9 cellular contexts compared by ENCODE assay signal in the genomic region with DNA sequence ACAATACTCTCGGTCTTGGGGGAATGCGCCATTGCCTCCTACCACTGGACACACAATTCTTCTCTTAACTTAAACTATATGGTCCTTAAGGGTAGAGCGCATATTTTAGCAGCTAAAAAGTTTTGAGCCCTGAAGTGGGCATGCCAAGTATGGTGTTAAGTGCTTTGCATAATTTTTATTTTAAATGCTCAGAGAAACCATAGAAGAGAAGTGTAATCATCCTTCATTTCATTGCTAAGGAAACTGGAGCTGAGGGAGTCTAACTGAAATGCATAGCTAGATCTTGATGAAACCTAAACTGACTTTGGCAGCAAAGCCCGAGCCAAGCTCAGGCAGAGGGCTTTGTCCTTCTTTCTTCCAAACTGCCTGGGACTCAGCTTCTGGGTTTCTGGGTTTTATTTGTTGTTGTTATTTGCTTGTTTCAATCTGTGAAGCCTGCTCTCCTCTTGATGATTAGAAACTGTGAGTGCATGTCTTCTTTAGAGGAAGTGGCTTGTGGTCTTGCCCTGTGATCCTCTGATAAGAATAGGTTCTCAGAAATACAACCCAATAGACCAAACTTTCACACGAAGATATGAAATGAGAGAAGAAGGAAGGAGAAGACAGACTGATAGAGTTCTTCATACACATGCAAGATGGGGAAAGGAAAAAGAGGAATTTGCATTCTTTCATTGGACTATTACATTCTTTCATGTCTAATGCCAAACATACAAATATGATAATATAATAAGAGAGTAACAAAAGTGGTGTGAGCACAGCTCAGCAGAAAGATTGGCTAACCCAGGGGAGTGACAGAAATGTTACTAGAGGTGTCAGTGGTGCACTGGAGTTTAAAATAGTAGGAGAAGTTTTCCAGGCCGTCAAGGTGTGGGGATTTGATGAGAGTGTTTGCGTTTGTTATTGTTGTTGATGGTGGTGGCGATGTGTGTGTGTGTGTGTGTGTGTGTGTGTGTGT. TPM values are rescaled to one million over a fixed set of nuclear protein-coding genes. Genes with fewer than 3 reads are reported as not detected.
DNase-seq lines count a peak whose midpoint lies in the region; ATAC-seq and TF ChIP-seq lines count a peak whose summit lies in the region.
"Had no signal": no experiment of that assay in that cellular context is flagged by ENCODE, and none has a peak within 500 bp of the region (broad histone marks: within the 10 kb centered on the region; RNA-seq: fewer than 3 reads in every experiment).

No MANE protein-coding gene starts in this region.

- no peak overlapping the region for H3K4me3 ChIP-seq in effector memory CD4-positive, alpha-beta T cell (ENCODE audit: insufficient read depth, low read depth, low read length, poor library complexity, severe bottlenecking)
- H3K4me3 ChIP-seq in hepatocyte = no peak overlapping the region

- H2AFZ ChIP-seq in hepatocyte = no peak overlapping the region

- no peaks in the 10 kb centered on the region for H3K36me3 ChIP-seq in KOPT-K1 (ENCODE audit: insufficient read depth, low read length)
- H3K36me3 ChIP-seq in effector memory CD4-positive, alpha-beta T cell (ENCODE audit: control insufficient read depth, insufficient read depth, low read length) = no peaks in the 10 kb centered on the region
- no peaks in the 10 kb centered on the region for H3K36me3 ChIP-seq in hepatocyte (replicated peaks; ENCODE audit: insufficient read depth, low read depth)

- H4K20me1 ChIP-seq in hepatocyte (ENCODE audit: insufficient read depth, poor library complexity, severe bottlenecking) = no peaks in the 10 kb centered on the region

- H3K9me2 ChIP-seq in hepatocyte (replicated peaks; ENCODE audit: insufficient read depth) = no peaks in the 10 kb centered on the region

- ATAC-seq in GM18511 (IDR thresholded peaks at IDR 0.05; ENCODE audit: unreplicated experiment) = peak; percentile 99
- peak; percentile 97 for ATAC-seq in GM21737 (IDR thresholded peaks at IDR 0.05; ENCODE audit: unreplicated experiment)
- no peak for ATAC-seq in omental fat pad (ENCODE audit: low FRiP score)
- ATAC-seq: HepG2 had no signal

- peak in 1 of 3 donors; percentile 25 for DNase-seq in effector memory CD4-positive, alpha-beta T cell
- no peak for DNase-seq in hepatocyte (ENCODE audit: low spot score)
- DNase-seq in omental fat pad (ENCODE audit: low spot score) = no peak
- DNase-seq in ecto neural progenitor cell (ENCODE audit: low spot score) = no peak
- no peak for DNase-seq in caudate nucleus (lab: John Stamatoyannopoulos, UW)

- H3K27ac ChIP-seq in KOPT-K1 (ENCODE audit: low read depth, low read length, poor library complexity, severe bottlenecking) (peak overlapping the region; percentile 82), hepatocyte (no peak overlapping the region), caudate nucleus (ENCODE audit: low read depth, low read length) (no peak overlapping the region)
- peak overlapping the region; percentile 62 for H3K27ac ChIP-seq in effector memory CD4-positive, alpha-beta T cell (ENCODE audit: insufficient read depth, low read length, poor library complexity, severe bottlenecking)

- no peaks in the 10 kb centered on the region for H3K27me3 ChIP-seq in effector memory CD4-positive, alpha-beta T cell (replicated peaks; ENCODE audit: control insufficient read depth, insufficient read depth, low read length, poor library complexity, severe bottlenecking)
- H3K27me3 ChIP-seq in hepatocyte = peaks cover 6% of the 10 kb centered on the region

- TF ChIP-seq CTCF in hepatocyte (IDR thresholded peaks at IDR 0.05; ENCODE audit: poor library complexity) = no peak
- no peak for TF ChIP-seq CTCF in omental fat pad (IDR thresholded peaks at IDR 0.05)

- WGBS in hepatocyte (ENCODE audit: low lambda C conversion rate, missing lambda C conversion rate) = 87% methylated on average over 8 of the region's 8 CpGs

- no peak overlapping the region for H3K4me2 ChIP-seq in hepatocyte

- H3K9me3 ChIP-seq in KOPT-K1 (ENCODE audit: insufficient read depth, low read length, poor library complexity, severe bottlenecking) (no peaks in the 10 kb centered on the region), hepatocyte (ENCODE audit: low read depth) (no peaks in the 10 kb centered on the region)
- no peaks in the 10 kb centered on the region for H3K9me3 ChIP-seq in effector memory CD4-positive, alpha-beta T cell (ENCODE audit: control insufficient read depth, low read length)

- no peaks in the 10 kb centered on the region for H3K79me2 ChIP-seq in hepatocyte

- peaks cover 59% of the 10 kb centered on the region for H3K4me1 ChIP-seq in effector memory CD4-positive, alpha-beta T cell (ENCODE audit: control insufficient read depth, insufficient read depth, low read length, poor library complexity, severe bottlenecking)
- H3K4me1 ChIP-seq in hepatocyte (ENCODE audit: insufficient read depth) = no peaks in the 10 kb centered on the region

RNA-seq across cellular contexts. Expression of gene RNF144A, which starts 7.5 kb away (rescaled TPM):
- 8.3 and 10.1 TPM in 2 replicates for total RNA-seq in hepatocyte
- 3.4 and 5.4 TPM in 2 replicates for polyA plus RNA-seq in hepatocyte
- total RNA-seq in omental fat pad = 10 to 100 TPM; 12.6 to 39.9 (median 16.3) TPM

RNA-seq across cellular contexts. Expression of gene RSAD2, which starts 32.1 kb away (rescaled TPM):
- total RNA-seq in hepatocyte (1.3 and 1.6 TPM in 2 replicates), omental fat pad (10 to 100 TPM in 1 of 4 donors, 1 to 10 TPM in 2, under 1 TPM in 1; 0.56 to 25.1 (median 3.9) TPM)
- polyA plus RNA-seq in hepatocyte = 1.1 and 2.9 TPM in 2 replicates
- polyA plus RNA-seq: HepG2 had no signal

RNA-seq across cellular contexts. Expression of gene CMPK2, which starts 44.0 kb away (rescaled TPM):
- total RNA-seq in hepatocyte (5.4 and 7.0 TPM in 2 replicates), omental fat pad (10 to 100 TPM in 1 of 4 donors, 1 to 10 TPM in 3; 2.9 to 31.1 (median 5.9) TPM)
- polyA plus RNA-seq in hepatocyte = 2.6 and 4.1 TPM in 2 replicates

Comparison
In these comparisons a context has a peak if more than half of its experiments do, and no peak if none do; other contexts are left out.
1. H3K27ac ChIP-seq: peak in KOPT-K1 (single experiment) and effector memory CD4-positive, alpha-beta T cell (single experiment); none in hepatocyte (single experiment) and caudate nucleus (single experiment).